14 cellular contexts compared by ENCODE assay signal in the genomic region with DNA sequence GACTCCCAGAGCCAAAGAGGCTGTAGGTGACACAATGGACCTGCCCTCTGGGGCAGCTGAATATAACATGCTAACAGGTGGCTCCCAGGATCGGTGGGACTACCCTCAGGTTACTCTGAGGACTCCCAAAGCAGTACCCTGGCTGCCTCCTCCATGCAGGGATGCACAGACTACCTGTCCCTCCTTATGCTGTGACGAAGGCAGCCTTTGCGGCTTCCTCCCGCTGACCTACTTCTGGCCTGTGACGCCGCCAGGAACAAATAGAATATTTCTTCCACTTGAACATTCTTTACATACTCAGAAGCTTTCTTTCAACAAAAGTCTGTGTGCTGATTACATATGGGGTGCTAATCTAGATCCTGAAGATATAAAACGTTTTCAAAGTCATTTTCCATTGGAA. TPM values are rescaled to one million over a fixed set of nuclear protein-coding genes. Genes with fewer than 3 reads are reported as not detected.
DNase-seq lines count a peak whose midpoint lies in the region; ATAC-seq, FAIRE-seq and TF ChIP-seq lines count a peak whose summit lies in the region.
"Had no signal": no experiment of that assay in that cellular context is flagged by ENCODE, and none has a peak within 500 bp of the region (broad histone marks: within the 10 kb centered on the region; RNA-seq: fewer than 3 reads in every experiment).

No MANE protein-coding gene starts in this region.

- no peaks in the 10 kb centered on the region for H3K9me1 ChIP-seq in K562 (ENCODE audit: control insufficient read depth, insufficient read depth, low read length)

- H4K20me1 ChIP-seq in K562 (replicated peaks; ENCODE audit: control insufficient read depth, insufficient read depth, low read length), result no peaks in the 10 kb centered on the region

- in situ Hi-C loops in K562 (cut with MboI), result no loop called here

- H3K4me1 Mint-ChIP-seq in activated CD4-positive, alpha-beta memory T cell treated with anti-CD3 and anti-CD28 coated beads, Interleukin-2, amount 10 ng/mL, durations not matched to agents 7 days and 5 days, result peaks cover 81% of the 10 kb centered on the region

- H3K27me3 Mint-ChIP-seq in activated CD4-positive, alpha-beta memory T cell treated with anti-CD3 and anti-CD28 coated beads, Interleukin-2, amount 10 ng/mL, durations not matched to agents 7 days and 5 days, result no peaks in the 10 kb centered on the region

- 63% methylated on average over 7 of the region's 7 CpGs for WGBS in K562 (ENCODE audit: insufficient coverage, low coverage, missing lambda C conversion rate)

- H3K36me3 Mint-ChIP-seq in activated CD4-positive, alpha-beta memory T cell treated with anti-CD3 and anti-CD28 coated beads, Interleukin-2, amount 10 ng/mL, durations not matched to agents 7 days and 5 days (ENCODE audit: low read depth), result peaks cover 10% of the 10 kb centered on the region

- H3K9me3 Mint-ChIP-seq in activated CD4-positive, alpha-beta memory T cell treated with anti-CD3 and anti-CD28 coated beads, Interleukin-2, amount 10 ng/mL, durations not matched to agents 7 days and 5 days, result peaks cover 5% of the 10 kb centered on the region
- H3K9me3 Mint-ChIP-seq: mesothelial cell of epicardium had no signal

- H3K36me3 ChIP-seq in Peyer's patch (no peaks in the 10 kb centered on the region), K562 (ENCODE audit: control insufficient read depth, insufficient read depth, low read length) (no peaks in the 10 kb centered on the region)

- DNase-seq in Peyer's patch (peak in 2 of 3 donors; percentile 63 to 87), K562 (ENCODE audit: extremely low read depth in 1 of 4, low spot score in 3 of 4) (no peak), midbrain (lab: John Stamatoyannopoulos, UW) (no peak), ecto neural progenitor cell (ENCODE audit: low spot score) (no peak)
- DNase-seq in activated CD4-positive, alpha-beta memory T cell treated with anti-CD3 and anti-CD28 coated beads, Interleukin-2, amount 10 ng/mL, durations not matched to agents 7 days and 5 days, result peak; percentile 64
- DNase-seq in stimulated activated CD8-positive, alpha-beta memory T cell treated with anti-CD3 and anti-CD28 coated beads, Interleukin-4, amount 100 ng/mL, for 48 hours, result peak; percentile 57
- DNase-seq: COR-L47, HCEC 1CT, NCI-H1930, PC-3 had no signal

- H2AFZ ChIP-seq in K562 (ENCODE audit: low read depth, low read length), result peak overlapping the region; percentile 32; the same call in 1 of the 2 replicates
- H2AFZ ChIP-seq: hepatocyte had no signal

- peak overlapping the region; percentile 42 for H3K4me3 Mint-ChIP-seq in activated CD4-positive, alpha-beta memory T cell treated with anti-CD3 and anti-CD28 coated beads, Interleukin-2, amount 10 ng/mL, durations not matched to agents 7 days and 5 days
- H3K4me3 Mint-ChIP-seq: mesothelial cell of epicardium had no signal

- no peak for TF ChIP-seq RAD21 in K562 (CRISPR knock-in tag; conservative IDR thresholded peaks at IDR 0.05 in 1 of 2, IDR thresholded peaks at IDR 0.05 in 1 of 2)

- H3K4me1 ChIP-seq in Peyer's patch, result peaks cover 0 to 23% (median 13%) of the 10 kb centered on the region in 4 donors
- H3K4me1 ChIP-seq in K562 (replicated peaks in 1 of 2; ENCODE audit: control insufficient read depth in 2 of 2, insufficient read depth in 2 of 2, low read length in 2 of 2), result peaks cover 0 to 19% of the 10 kb centered on the region in 2 experiments

- no peaks in the 10 kb centered on the region for H3K79me2 ChIP-seq in K562 (ENCODE audit: control insufficient read depth, insufficient read depth, low read length)
- H3K79me2 ChIP-seq: hepatocyte had no signal

- TF ChIP-seq EP300 in K562 (IDR thresholded peaks at IDR 0.05; ENCODE audit: low read length), result no peak

- no peaks in the 10 kb centered on the region for H3K9me3 ChIP-seq in Peyer's patch
- H3K9me3 ChIP-seq in K562 (replicated peaks; ENCODE audit: control insufficient read depth, insufficient read depth, low read depth, low read length), result no peaks in the 10 kb centered on the region

- intact Hi-C loops in K562 (cut with micrococcal nuclease), result no loop called here

- no peak for ATAC-seq in K562
- no peak for ATAC-seq in HG03442 (IDR thresholded peaks at IDR 0.05; ENCODE audit: unreplicated experiment)
- ATAC-seq in GM19395 (IDR thresholded peaks at IDR 0.05; ENCODE audit: unreplicated experiment), result no peak
- ATAC-seq: PC-3 had no signal

- H3K27ac ChIP-seq in Peyer's patch (peak overlapping the region; percentile 55 to 65 (median 62)), K562 (ENCODE audit: extremely low read depth, low read depth, low read length) (no peak overlapping the region)
- H3K27ac ChIP-seq: hepatocyte had no signal

- POLR2A ChIA-PET in activated CD4-positive, alpha-beta memory T cell treated with anti-CD3 and anti-CD28 coated beads, Interleukin-2, amount 10 ng/mL, durations not matched to agents 7 days and 5 days (lab: Charles Lee), result interaction anchor here (0.7 to 10.5 kb wide), 14 partner anchors 9 to 91 kb away, joined by 3 to 188 read pairs (median 6); partner anchors contain the start of gene STK17B
- POLR2A ChIA-PET in K562 (lab: Yijun Ruan, JAX), result interaction anchor here (0.9 kb wide), 1 partner anchor 12 kb away, joined by 3 read pairs; no protein-coding TSS in a partner anchor

- H3K27me3 ChIP-seq in Peyer's patch (no peaks in the 10 kb centered on the region), K562 (ENCODE audit: control insufficient read depth in 2 of 2, insufficient read depth in 2 of 2, low read length in 2 of 2) (no peaks in the 10 kb centered on the region)
- H3K27me3 ChIP-seq: hepatocyte had no signal

- CTCF ChIA-PET in activated CD4-positive, alpha-beta memory T cell treated with anti-CD3 and anti-CD28 coated beads, Interleukin-2, amount 10 ng/mL, durations not matched to agents 7 days and 5 days (lab: Charles Lee), result interaction anchor here (0.7 to 1.5 kb wide), 5 partner anchors 16 to 152 kb away, joined by 3 to 4 read pairs (median 3); no protein-coding TSS in a partner anchor
- CTCF ChIA-PET in K562 (lab: Yijun Ruan, JAX; ENCODE audit: low intra/inter-chr PET ratio), result no interaction called here

- TF ChIP-seq CTCF in Peyer's patch (IDR thresholded peaks at IDR 0.05) (no peak), K562 (IDR thresholded peaks at IDR 0.05 in 2 of 3, conservative IDR thresholded peaks at IDR 0.05 in 1 of 3; ENCODE audit: insufficient read depth in 2 of 3, low read depth in 1 of 3, low read length in 3 of 3) (no peak)

- no peak overlapping the region for H3K4me2 ChIP-seq in K562 (ENCODE audit: insufficient read depth, low read length)
- H3K4me2 ChIP-seq: hepatocyte had no signal

- no TSS peak for BruUV-seq in K562 (replicated peaks; lab: Mats Ljungman, UMichigan)

- H3K4me3 ChIP-seq in Peyer's patch, result no peak overlapping the region
- no peak overlapping the region for H3K4me3 ChIP-seq in K562
- H3K4me3 ChIP-seq: hepatocyte had no signal

- TF ChIP-seq POLR2A in Peyer's patch (IDR thresholded peaks at IDR 0.05) (peak; percentile 13 to 54), K562 (conservative IDR thresholded peaks at IDR 0.05) (no peak)

- H3K27ac Mint-ChIP-seq in activated CD4-positive, alpha-beta memory T cell treated with anti-CD3 and anti-CD28 coated beads, Interleukin-2, amount 10 ng/mL, durations not matched to agents 7 days and 5 days, result peak overlapping the region; percentile 88
- H3K27ac Mint-ChIP-seq: mesothelial cell of epicardium had no signal

- FAIRE-seq in K562 (lab: Jason Lieb, UNC), result no peak

- H3K9ac ChIP-seq in K562 (ENCODE audit: insufficient read depth in 1 of 2, low read depth in 2 of 2, low read length in 2 of 2), result no peak overlapping the region

TF ChIP-seq in K562, 482 proteins besides CTCF, POLR2A, EP300 and RAD21:
- TF ChIP-seq NR2C2 (CRISPR knock-in tag; IDR thresholded peaks at IDR 0.05), result no peak
- TF ChIP-seq NR2C2 (tag; IDR thresholded peaks at IDR 0.05), result no peak
- peak; percentile 53 for TF ChIP-seq ZBTB33 (CRISPR knock-in tag; IDR thresholded peaks at IDR 0.05)
- no peak for TF ChIP-seq DMBX1 (CRISPR knock-in tag; IDR thresholded peaks at IDR 0.05; ENCODE audit: borderline replicate concordance)
- no peak for TF ChIP-seq RAD51 (IDR thresholded peaks at IDR 0.05; ENCODE audit: borderline replicate concordance, low read depth)
TF ChIP-seq in K562: peak in this region for 1.

RNA-seq across cellular contexts. Expression of gene STK17B, which starts 58.7 kb away (rescaled TPM):
- total RNA-seq in Peyer's patch (100 to 1,000 TPM in 1 of 4 donors, 10 to 100 TPM in 3; 47.3 to 123 (median 56.3) TPM), K562 (2014; rRNA removed) (8.2 and 8.5 TPM in 2 replicates), K562 (2014; rRNA removed; fragmentation: Illumina TruSeq; extraction: Trizol) (13.1 and 17.5 TPM in 2 replicates), K562 (2015; rRNA removed; fragmentation: Illumina TruSeq; extraction: Trizol) (15.2 and 17.7 TPM in 2 replicates), K562 (2021) (9.5 and 10.6 TPM in 2 replicates)
- 100 to 1,000 TPM; 365 to 367 TPM for total RNA-seq in activated CD4-positive, alpha-beta memory T cell treated with anti-CD3 and anti-CD28 coated beads, Interleukin-2, amount 10 ng/mL, durations not matched to agents 7 days and 5 days
- 7.1 and 33.2 TPM in 2 replicates for total RNA-seq in K562 (2011; cell fraction: chromatin; rRNA removed; ENCODE audit: low replicate concordance)
- total RNA-seq in K562 (2011; cell fraction: nucleolus; rRNA removed), result 3.5 and 5.3 TPM in 2 replicates
- 11.3 and 18.7 TPM in 2 replicates for total RNA-seq in K562 (2011; cell fraction: nucleoplasm; rRNA removed)
- polyA plus RNA-seq in K562 (2011; rRNA removed) (10.0 and 11.7 TPM in 2 replicates), K562 (2014; fragmentation: Illumina TruSeq; extraction: Trizol) (6.6 and 7.6 TPM in 2 replicates), K562 (2014; fragmentation: Nextera tagmentation; extraction: Ambion mirVana) (1 to 10 TPM; 2.3 to 3.0 TPM), K562 (2014; rRNA removed) (4.5 TPM in 2 replicates)
- 1.4 and 2.8 TPM in 2 replicates for polyA plus RNA-seq in K562 (2011; cell fraction: cytosol; rRNA removed)
- 2.9 and 5.0 TPM in 2 replicates for polyA plus RNA-seq in K562 (2011; cell fraction: nucleus; rRNA removed)
- polyA plus RNA-seq in K562 (2012), result 6.2 and 7.9 TPM in 2 replicates
- 18.0 and 24.4 TPM in 2 replicates for polyA minus RNA-seq in K562 (2011; rRNA and poly(A)+ RNA removed)
- 7.1 and 7.9 TPM in 2 replicates for polyA minus RNA-seq in K562 (2011; cell fraction: cytosol; rRNA and poly(A)+ RNA removed)
- polyA minus RNA-seq in K562 (2011; cell fraction: nucleus; rRNA and poly(A)+ RNA removed), result 8.5 and 15.6 TPM in 2 replicates

Comparison
In these comparisons a context has a peak if more than half of its experiments do, and no peak if none do; other contexts are left out.
1. DNase-seq: peak in Peyer's patch (2 of 3), activated CD4-positive, alpha-beta memory T cell treated with anti-CD3 and anti-CD28 coated beads, Interleukin-2, amount 10 ng/mL, durations not matched to agents 7 days and 5 days (single experiment) and stimulated activated CD8-positive, alpha-beta memory T cell treated with anti-CD3 and anti-CD28 coated beads, Interleukin-4, amount 100 ng/mL, for 48 hours (single experiment); none in K562 (0 of 4), midbrain (single experiment) and ecto neural progenitor cell (single experiment).